In genomic region chr1:39398278-39399010, GRCh38 we compare ENCODE assay signal across 8 cellular contexts.
DNase-seq lines count a peak whose midpoint lies in the region; ATAC-seq and TF ChIP-seq lines count a peak whose summit lies in the region.

No MANE protein-coding gene starts in this region.

- H3K4ac ChIP-seq in IMR-90 (ENCODE audit: low read depth, low read length), result peak overlapping the region; percentile 93

- dilution Hi-C loops in IMR-90 (cut with HindIII; ENCODE audit: low sequenced_read_pairs, unreplicated experiment), result no loop called here

- intact Hi-C loops in IMR-90 (cut with micrococcal nuclease), result loop anchor here (1.0 kb wide), 1 partner anchor 10 kb away; no protein-coding TSS in a partner anchor
- intact Hi-C loops in activated CD4-positive, alpha-beta T cell treated with anti-CD3 and anti-CD28 coated beads, Interleukin-2, amount 10 ng/mL, durations not matched to agents 24 days and 14 days (cut with micrococcal nuclease), result loop anchor here (1.0 kb wide), 1 partner anchor 11 kb away; no protein-coding TSS in a partner anchor

- no peak for TF ChIP-seq CTCF in IMR-90 (conservative IDR thresholded peaks at IDR 0.05; ENCODE audit: low read depth, low read length)
- peak in 4 of 6 experiments; percentile 13 to 38 (median 16) for TF ChIP-seq CTCF in upper lobe of left lung (IDR thresholded peaks at IDR 0.05)

- ATAC-seq in IMR-90 (ENCODE audit: low read depth) (peak; percentile 90), esophagus mucosa (peak; percentile 97), upper lobe of left lung (ENCODE audit: low FRiP score in 2 of 2) (peak; percentile 95 to 97), GM21576 (IDR thresholded peaks at IDR 0.05; ENCODE audit: unreplicated experiment) (no peak), GM19351 (IDR thresholded peaks at IDR 0.05; ENCODE audit: unreplicated experiment) (no peak)
- ATAC-seq in naive thymus-derived CD8-positive, alpha-beta T cell, result peak; percentile 55 to 59

- H3K4me3 ChIP-seq in IMR-90 (ENCODE audit: insufficient read depth, low read depth, low read length) (no peak overlapping the region), upper lobe of left lung (no peak overlapping the region)

- peak overlapping the region; percentile 8 for H2AFZ ChIP-seq in IMR-90 (replicated peaks; ENCODE audit: low read length, poor library complexity)

- peak overlapping the region; percentile 67 for H3K9ac ChIP-seq in IMR-90 (ENCODE audit: low read depth, low read length)

- H3K4me3 Mint-ChIP-seq in activated CD4-positive, alpha-beta T cell treated with anti-CD3 and anti-CD28 coated beads, Interleukin-2, amount 10 ng/mL, durations not matched to agents 24 days and 14 days, result peak overlapping the region; percentile 41
- H3K4me3 Mint-ChIP-seq in naive thymus-derived CD8-positive, alpha-beta T cell, result peak overlapping the region in 8 of 10 donors; percentile 1 to 63 (median 51)

- H3K9me1 ChIP-seq in IMR-90 (ENCODE audit: insufficient read depth, low read length), result peaks cover 11% of the 10 kb centered on the region

- BruUV-seq in IMR-90 (replicated peaks; lab: Mats Ljungman, UMichigan), result no TSS peak

- no peaks in the 10 kb centered on the region for H3K9me3 Mint-ChIP-seq in activated CD4-positive, alpha-beta T cell treated with anti-CD3 and anti-CD28 coated beads, Interleukin-2, amount 10 ng/mL, durations not matched to agents 24 days and 14 days
- no peaks in the 10 kb centered on the region for H3K9me3 Mint-ChIP-seq in naive thymus-derived CD8-positive, alpha-beta T cell

- H3K9me3 ChIP-seq in IMR-90 (ENCODE audit: control insufficient read depth, insufficient read depth, low read length) (no peaks in the 10 kb centered on the region), upper lobe of left lung (no peaks in the 10 kb centered on the region)

- peak overlapping the region; percentile 75 to 94 for H4K8ac ChIP-seq in IMR-90 (ENCODE audit: low read depth in 2 of 2, low read length in 2 of 2)

- peak overlapping the region; percentile 14 for H2AK9ac ChIP-seq in IMR-90 (replicated peaks; ENCODE audit: low read depth, low read length, poor library complexity)

- peak overlapping the region; percentile 82 for H3K27ac Mint-ChIP-seq in activated CD4-positive, alpha-beta T cell treated with anti-CD3 and anti-CD28 coated beads, Interleukin-2, amount 10 ng/mL, durations not matched to agents 24 days and 14 days
- peak overlapping the region in 8 of 10 donors; percentile 20 to 82 (median 52) for H3K27ac Mint-ChIP-seq in naive thymus-derived CD8-positive, alpha-beta T cell

- H3K27ac ChIP-seq in IMR-90 (ENCODE audit: insufficient read depth, low read length) (peak overlapping the region; percentile 87), upper lobe of left lung (peak overlapping the region; percentile 67 to 83 (median 77))

- H3K56ac ChIP-seq in IMR-90 (ENCODE audit: extremely low read depth, insufficient read depth, low read length), result peak overlapping the region; percentile 94

- TF ChIP-seq POLR2A in IMR-90 (IDR thresholded peaks at IDR 0.05; ENCODE audit: low read depth, low read length) (no peak), upper lobe of left lung (IDR thresholded peaks at IDR 0.05) (no peak)

- H3K36me3 ChIP-seq in IMR-90 (ENCODE audit: control insufficient read depth, insufficient read depth, low read length) (no peaks in the 10 kb centered on the region; the same call in 1 of the 2 replicates), upper lobe of left lung (peaks cover 0 to 8% (median 1%) of the 10 kb centered on the region in 4 donors)

- H3K18ac ChIP-seq in IMR-90 (ENCODE audit: low read depth, low read length), result peak overlapping the region; percentile 86

- no peaks in the 10 kb centered on the region for H4K20me1 ChIP-seq in IMR-90 (ENCODE audit: insufficient read depth, low read length)

- peak; percentile 95 for DNase-seq in Caki2 (ENCODE audit: low read depth)
- peak; percentile 98 for DNase-seq in IMR-90
- peak; percentile 63 for DNase-seq in activated CD4-positive, alpha-beta T cell treated with anti-CD3 and anti-CD28 coated beads, Interleukin-2, amount 10 ng/mL, durations not matched to agents 24 days and 14 days
- DNase-seq in naive thymus-derived CD8-positive, alpha-beta T cell, result no peak
- DNase-seq in upper lobe of left lung, result peak in 1 of 2 donors; percentile 81

- peak overlapping the region; percentile 93 for H2BK20ac ChIP-seq in IMR-90 (ENCODE audit: low read depth, low read length)

- peak overlapping the region; percentile 75; the same call in 2 of the 3 replicates for H2BK15ac ChIP-seq in IMR-90 (ENCODE audit: low read depth, low read length)

- POLR2A ChIA-PET in IMR-90 (lab: Charles Lee; ENCODE audit: unreplicated experiment), result interaction anchor here (1.0 kb wide), 2 partner anchors 13 to 17 kb away, joined by 3 to 4 read pairs; no protein-coding TSS in a partner anchor
- POLR2A ChIA-PET in naive thymus-derived CD8-positive, alpha-beta T cell (lab: Charles Lee), result interaction anchor here (1.2 to 1.7 kb wide), 3 partner anchors 8 to 16 kb away, joined by 3 to 15 read pairs (median 3); no protein-coding TSS in a partner anchor

- TF ChIP-seq EP300 in upper lobe of left lung (IDR thresholded peaks at IDR 0.05), result no peak

- no peak; the same call in 1 of the 2 replicates for TF ChIP-seq RAD21 in IMR-90 (IDR thresholded peaks at IDR 0.05; ENCODE audit: low read length)

- H2BK5ac ChIP-seq in IMR-90 (ENCODE audit: low read depth, low read length, poor library complexity, severe bottlenecking), result peak overlapping the region; percentile 98

- H2BK120ac ChIP-seq in IMR-90 (ENCODE audit: low read depth, low read length), result peak overlapping the region; percentile 95

- peak overlapping the region; percentile 81 for H2AK5ac ChIP-seq in IMR-90 (ENCODE audit: low read depth, low read length)

- no CpG with 5 or more reads among the region's 6 CpGs for WGBS in IMR-90 (ENCODE audit: extremely low coverage in 2 of 2, insufficient read length in 1 of 2), 2 experiments
- WGBS in upper lobe of left lung, 2 donors, result 23 to 33% methylated on average over 6 of the region's 6 CpGs

- peaks cover 53% of the 10 kb centered on the region for H3K4me1 Mint-ChIP-seq in activated CD4-positive, alpha-beta T cell treated with anti-CD3 and anti-CD28 coated beads, Interleukin-2, amount 10 ng/mL, durations not matched to agents 24 days and 14 days
- peaks cover 26 to 64% (median 62%) of the 10 kb centered on the region in 4 donors for H3K4me1 Mint-ChIP-seq in naive thymus-derived CD8-positive, alpha-beta T cell

- H3K27me3 Mint-ChIP-seq in activated CD4-positive, alpha-beta T cell treated with anti-CD3 and anti-CD28 coated beads, Interleukin-2, amount 10 ng/mL, durations not matched to agents 24 days and 14 days, result no peaks in the 10 kb centered on the region
- H3K27me3 Mint-ChIP-seq in naive thymus-derived CD8-positive, alpha-beta T cell, result no peaks in the 10 kb centered on the region

- H3K23ac ChIP-seq in IMR-90 (ENCODE audit: low read depth, low read length), result peak overlapping the region; percentile 96

- no peaks in the 10 kb centered on the region for H3K27me3 ChIP-seq in IMR-90 (ENCODE audit: control insufficient read depth, insufficient read depth, low read length)
- H3K27me3 ChIP-seq in upper lobe of left lung, result no peaks in the 10 kb centered on the region

- H4K5ac ChIP-seq in IMR-90 (ENCODE audit: low read depth, low read length), result peak overlapping the region; percentile 50

- peak overlapping the region; percentile 51 for H3K4me2 ChIP-seq in IMR-90 (ENCODE audit: low read depth, low read length)

- H3K36me3 Mint-ChIP-seq in activated CD4-positive, alpha-beta T cell treated with anti-CD3 and anti-CD28 coated beads, Interleukin-2, amount 10 ng/mL, durations not matched to agents 24 days and 14 days (ENCODE audit: low read depth), result peaks cover 19% of the 10 kb centered on the region
- H3K36me3 Mint-ChIP-seq in naive thymus-derived CD8-positive, alpha-beta T cell, result peaks cover 0 to 10% (median 2%) of the 10 kb centered on the region in 3 donors

- H4K91ac ChIP-seq in IMR-90 (ENCODE audit: insufficient read depth, low read depth, low read length), result peak overlapping the region; percentile 90

- in situ Hi-C loops in Caki2 (cut with HindIII; ENCODE audit: low pct_unique_long_range_greater_than_20kb, low sequenced_read_pairs), result no loop called here
- in situ Hi-C loops in IMR-90 (cut with MboI; ENCODE audit: low sequenced_read_pairs), result no loop called here

- peak overlapping the region; percentile 92 for H3K14ac ChIP-seq in IMR-90 (replicated peaks; ENCODE audit: low read depth, low read length)

- H3K79me1 ChIP-seq in IMR-90 (ENCODE audit: low read depth in 1 of 2, low read length in 2 of 2), result peaks cover 14 to 73% of the 10 kb centered on the region in 2 experiments

- H3K4me1 ChIP-seq in IMR-90 (ENCODE audit: control insufficient read depth, insufficient read depth, low read length), result peaks cover 12% of the 10 kb centered on the region
- H3K4me1 ChIP-seq in upper lobe of left lung, result peaks cover 57 to 73% (median 64%) of the 10 kb centered on the region in 4 donors

- CTCF ChIA-PET in IMR-90 (lab: Yijun Ruan, JAX), result interaction anchor here (0.7 to 2.2 kb wide), 5 partner anchors 11 to 205 kb away, joined by 3 to 15 read pairs (median 4); no protein-coding TSS in a partner anchor

TF ChIP-seq in IMR-90, 13 proteins besides CTCF, POLR2A, EP300 and RAD21 (continues in another document):
- TF ChIP-seq, protein P1, sequence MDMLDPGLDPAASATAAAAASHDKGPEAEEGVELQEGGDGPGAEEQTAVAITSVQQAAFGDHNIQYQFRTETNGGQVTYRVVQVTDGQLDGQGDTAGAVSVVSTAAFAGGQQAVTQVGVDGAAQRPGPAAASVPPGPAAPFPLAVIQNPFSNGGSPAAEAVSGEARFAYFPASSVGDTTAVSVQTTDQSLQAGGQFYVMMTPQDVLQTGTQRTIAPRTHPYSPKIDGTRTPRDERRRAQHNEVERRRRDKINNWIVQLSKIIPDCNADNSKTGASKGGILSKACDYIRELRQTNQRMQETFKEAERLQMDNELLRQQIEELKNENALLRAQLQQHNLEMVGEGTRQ (IDR thresholded peaks at IDR 0.05; ENCODE audit: low read depth, low read length), result no peak
- TF ChIP-seq RCOR1 (IDR thresholded peaks at IDR 0.05; ENCODE audit: insufficient replicate concordance, low read length) (no peak), BHLHE40 (IDR thresholded peaks at IDR 0.05; ENCODE audit: low read depth, low read length) (peak; percentile 75), CHD1 (IDR thresholded peaks at IDR 0.05; ENCODE audit: low read depth, low read length) (no peak), MAZ (IDR thresholded peaks at IDR 0.05; ENCODE audit: borderline replicate concordance, low read depth, low read length) (peak; percentile 40; the same call in 1 of the 2 replicates), FOS (IDR thresholded peaks at IDR 0.05; ENCODE audit: low read depth, low read length) (peak; percentile 62; the same call in 1 of the 2 replicates), MXI1 (IDR thresholded peaks at IDR 0.05; ENCODE audit: borderline replicate concordance, low read depth, low read length) (0 out of 2 replicates have a peak, but pooled peaks have one; percentile 34), NFE2L2 (IDR thresholded peaks at IDR 0.05; ENCODE audit: low read depth, low read length) (no peak)

Comparison
In these comparisons a context has a peak if more than half of its experiments do, and no peak if none do; other contexts are left out.
1. DNase-seq: peak in Caki2 (single experiment), IMR-90 (single experiment) and activated CD4-positive, alpha-beta T cell treated with anti-CD3 and anti-CD28 coated beads, Interleukin-2, amount 10 ng/mL, durations not matched to agents 24 days and 14 days (single experiment); none in naive thymus-derived CD8-positive, alpha-beta T cell (0 of 10).
2. ATAC-seq: peak in IMR-90 (single experiment), esophagus mucosa (single experiment), naive thymus-derived CD8-positive, alpha-beta T cell (2 of 2) and upper lobe of left lung (2 of 2); none in GM21576 (single experiment) and GM19351 (single experiment).